15 cellular contexts compared by ENCODE assay signal in the genomic region with DNA sequence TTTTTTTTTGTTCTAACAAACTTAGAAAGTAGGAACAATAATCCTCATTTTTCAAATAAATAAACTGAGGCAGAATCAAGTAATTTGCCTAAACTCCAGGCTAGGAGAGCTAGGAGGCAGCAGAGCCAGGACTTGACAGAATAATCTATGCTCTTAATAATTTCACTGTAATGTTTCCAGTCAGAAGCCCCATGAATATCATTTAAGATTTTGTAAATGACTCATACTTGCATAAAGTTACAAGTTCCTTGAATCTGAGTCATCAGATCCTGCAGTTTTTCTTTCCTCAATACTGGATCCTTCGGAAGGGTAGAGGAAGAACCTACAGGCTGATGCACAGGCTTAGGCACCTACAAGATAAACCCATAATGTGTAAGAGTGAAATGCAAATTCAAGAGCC. TPM values are rescaled to one million over a fixed set of nuclear protein-coding genes. Genes with fewer than 3 reads are reported as not detected.
DNase-seq lines count a peak whose midpoint lies in the region; ATAC-seq, FAIRE-seq and TF ChIP-seq lines count a peak whose summit lies in the region.
"Had no signal": no experiment of that assay in that cellular context is flagged by ENCODE, and none has a peak within 500 bp of the region (broad histone marks: within the 10 kb centered on the region; RNA-seq: fewer than 3 reads in every experiment).

No MANE protein-coding gene starts in this region.

- H3K36me3 ChIP-seq in HEK293 (ENCODE audit: control insufficient read depth in 2 of 2, insufficient read depth in 1 of 2, low read length in 2 of 2) (peaks cover 13 to 65% of the 10 kb centered on the region in 2 experiments), HepG2 (replicated peaks in 1 of 2; ENCODE audit: control insufficient read depth in 1 of 2, insufficient read depth in 2 of 2, low read length in 2 of 2) (peaks cover 14 to 43% of the 10 kb centered on the region in 2 experiments)

- no peak for TF ChIP-seq RAD21 in HepG2 (CRISPR knock-in tag; IDR thresholded peaks at IDR 0.05)

- no peak overlapping the region for H3K9ac ChIP-seq in HepG2 (ENCODE audit: insufficient read depth, low read depth, low read length)
- H3K9ac ChIP-seq: parathyroid adenoma had no signal

- H3K4me1 ChIP-seq in HEK293 (ENCODE audit: control insufficient read depth, insufficient read depth, low read length) (no peaks in the 10 kb centered on the region), foreskin keratinocyte (peaks cover 9% of the 10 kb centered on the region), HepG2 (ENCODE audit: insufficient read depth, low read length) (peaks cover 22% of the 10 kb centered on the region)
- H3K4me1 ChIP-seq: parathyroid adenoma, testis had no signal

- peak; percentile 98 for ATAC-seq in foreskin keratinocyte
- no peak for ATAC-seq in GM18511 (IDR thresholded peaks at IDR 0.05; ENCODE audit: unreplicated experiment)
- no peak for ATAC-seq in HepG2
- ATAC-seq: left lobe of liver had no signal

- no peak for FAIRE-seq in HepG2 (lab: Jason Lieb, UNC)

- 92% methylated on average over 1 of the region's 1 CpG for WGBS in HepG2 (ENCODE audit: low lambda C conversion rate)

- H3K27ac ChIP-seq in HEK293 (ENCODE audit: extremely low read depth, low read depth, low read length) (no peak overlapping the region), foreskin keratinocyte (no peak overlapping the region), HepG2 (ENCODE audit: extremely low read length, insufficient read depth, low read length) (no peak overlapping the region)
- H3K27ac ChIP-seq: parathyroid adenoma, testis had no signal

- H4K20me1 ChIP-seq in HepG2 (ENCODE audit: insufficient read depth, low read length): no peaks in the 10 kb centered on the region

- H3K79me2 ChIP-seq in HepG2 (ENCODE audit: insufficient read depth, low read length): peaks cover 2% of the 10 kb centered on the region
- H3K79me2 ChIP-seq: parathyroid adenoma had no signal

- TF ChIP-seq CTCF in HEK293 (tag by site-specific recombination; IDR thresholded peaks at IDR 0.05) (no peak), foreskin keratinocyte (conservative IDR thresholded peaks at IDR 0.05) (peak; percentile 20), HepG2 (CRISPR knock-in tag; IDR thresholded peaks at IDR 0.05) (no peak)

- H3K27me3 ChIP-seq in foreskin keratinocyte: no peaks in the 10 kb centered on the region
- H3K27me3 ChIP-seq in HepG2 (ENCODE audit: control insufficient read depth in 1 of 2, insufficient read depth in 2 of 2, low read length in 2 of 2): no peaks in the 10 kb centered on the region; a peak in 1 of 5 replicates
- H3K27me3 ChIP-seq: testis had no signal

- CTCF ChIA-PET in HEK293 (lab: Yijun Ruan, JAX): interaction anchor here (1.0 kb wide), 1 partner anchor 21 kb away, joined by 3 read pairs; no protein-coding TSS in a partner anchor
- CTCF ChIA-PET in HepG2 (lab: Yijun Ruan, JAX; ENCODE audit: low intra/inter-chr PET ratio, low total read pairs): no interaction called here

- in situ Hi-C loops in HepG2 (cut with HindIII; ENCODE audit: extremely low pct_ligation_motif_present, low pct_unique_long_range_greater_than_20kb): no loop called here

- TF ChIP-seq EP300 in HepG2 (IDR thresholded peaks at IDR 0.05; ENCODE audit: low read depth in 2 of 2, low read length in 2 of 2) (no peak), HepG2 (CRISPR knock-in tag; IDR thresholded peaks at IDR 0.05; ENCODE audit: borderline replicate concordance) (no peak)

- no peaks in the 10 kb centered on the region for H3K9me3 ChIP-seq in HEK293 (ENCODE audit: control insufficient read depth, insufficient read depth, low read depth, low read length)
- no peaks in the 10 kb centered on the region for H3K9me3 ChIP-seq in HepG2 (ENCODE audit: low read length)
- H3K9me3 ChIP-seq: testis had no signal

- H3K4me2 ChIP-seq in HepG2 (ENCODE audit: low read depth, low read length): no peak overlapping the region

- intact Hi-C loops in HepG2 (cut with micrococcal nuclease; ENCODE audit: unreplicated experiment): no loop called here

- POLR2A ChIA-PET in HEK293 (lab: Yijun Ruan, JAX) (interaction anchor here (0.6 kb wide), 1 partner anchor 70 kb away, joined by 3 read pairs; no protein-coding TSS in a partner anchor), HepG2 (lab: Yijun Ruan, JAX) (no interaction called here)

- BruUV-seq in HepG2 (replicated peaks; lab: Mats Ljungman, UMichigan): no TSS peak

- TF ChIP-seq POLR2A in HepG2 (IDR thresholded peaks at IDR 0.05; ENCODE audit: insufficient read depth in 1 of 2, low read depth in 2 of 2, low read length in 2 of 2): no peak

- DNase-seq in 8988T (peak; percentile 42), amniotic epithelial cell (ENCODE audit: low read depth) (peak; percentile 82), foreskin keratinocyte (peak; percentile 41 to 72), HepG2 (ENCODE audit: low spot score) (no peak), retina (no peak)
- no peak for DNase-seq in effector CD8-positive, alpha-beta T cell (lab: John Stamatoyannopoulos, UW)
- DNase-seq: activated CD4-positive, alpha-beta T cell treated with anti-CD3 and anti-CD28 coated beads, Interleukin-2, amount 10 ng/mL, durations not matched to agents 24 days and 14 days; activated naive CD4-positive, alpha-beta T cell treated with anti-CD3 and anti-CD28 coated beads for 36 hours; KBM-7; NCI-H446; testis had no signal

- no peak overlapping the region for H2AFZ ChIP-seq in HepG2 (ENCODE audit: low read length)
- H2AFZ ChIP-seq: parathyroid adenoma had no signal

- H3K4me3 ChIP-seq in HEK293 (ENCODE audit: low read depth, low read length) (no peak overlapping the region), HepG2 (replicated peaks in 1 of 3; ENCODE audit: insufficient read depth in 1 of 3, low read depth in 2 of 3, low read length in 3 of 3) (no peak overlapping the region)
- H3K4me3 ChIP-seq: testis had no signal

TF ChIP-seq in HEK293, 187 proteins besides CTCF, POLR2A, EP300 and RAD21 (continues in another document):
- peak; percentile 31; the same call in 1 of the 2 replicates for TF ChIP-seq ZNF558 (tag by site-specific recombination; IDR thresholded peaks at IDR 0.05)
- peak; percentile 49; the same call in 1 of the 2 replicates for TF ChIP-seq ZNF660 (tag by site-specific recombination; IDR thresholded peaks at IDR 0.05)

TF ChIP-seq in HepG2, 621 proteins besides CTCF, POLR2A, EP300 and RAD21 (continues in another document):
- TF ChIP-seq NFATC3 (CRISPR knock-in tag; IDR thresholded peaks at IDR 0.05): no peak

RNA-seq across cellular contexts. Expression of gene CAPRIN2, which starts 29.0 kb away (rescaled TPM):
- 18.9 and 20.4 TPM in 2 replicates for total RNA-seq in foreskin keratinocyte
- 6.7 and 7.7 TPM in 2 replicates for polyA plus RNA-seq in foreskin keratinocyte
- total RNA-seq in HepG2 (2016; rRNA removed; fragmentation: Illumina TruSeq; extraction: Trizol): 12.0 and 21.7 TPM in 2 replicates
- 23.4 and 24.3 TPM in 2 replicates for total RNA-seq in HepG2 (2016; cell fraction: cytosol; rRNA removed; fragmentation: Illumina TruSeq; extraction: Trizol; ENCODE audit: low read depth)
- total RNA-seq in HepG2 (2016; cell fraction: insoluble cytoplasmic fraction; rRNA removed; fragmentation: Illumina TruSeq; extraction: Trizol): 14.1 and 22.8 TPM in 2 replicates
- 20.0 and 22.6 TPM in 2 replicates for total RNA-seq in HepG2 (2016; cell fraction: membrane; rRNA removed; fragmentation: Illumina TruSeq; extraction: Trizol)
- total RNA-seq in HepG2 (2016; cell fraction: nucleus; rRNA removed; fragmentation: Illumina TruSeq; extraction: Trizol): 43.3 and 48.9 TPM in 2 replicates
- polyA plus RNA-seq in HepG2 (2011; rRNA removed): 25.7 and 30.6 TPM in 2 replicates
- 4.9 and 5.5 TPM in 2 replicates for polyA plus RNA-seq in HepG2 (2011; cell fraction: cytosol; rRNA removed)
- polyA plus RNA-seq in HepG2 (2011; cell fraction: nucleus; rRNA removed): 102 and 115 TPM in 2 replicates
- 15.7 and 23.2 TPM in 2 replicates for polyA plus RNA-seq in HepG2 (2012)
- polyA plus RNA-seq in HepG2 (2016; cell fraction: cytosol; fragmentation: Illumina TruSeq; extraction: Trizol; ENCODE audit: low read depth): 1.3 and 1.7 TPM in 2 replicates
- 9.7 and 12.3 TPM in 2 replicates for polyA plus RNA-seq in HepG2 (2016; cell fraction: insoluble cytoplasmic fraction; fragmentation: Illumina TruSeq; extraction: Trizol; ENCODE audit: low read depth)
- 4.0 and 4.7 TPM in 2 replicates for polyA plus RNA-seq in HepG2 (2016; cell fraction: membrane; fragmentation: Illumina TruSeq; extraction: Trizol; ENCODE audit: low read depth)
- 105 and 125 TPM in 2 replicates for polyA plus RNA-seq in HepG2 (2016; cell fraction: nucleus; fragmentation: Illumina TruSeq; extraction: Trizol; ENCODE audit: insufficient read depth, low read depth)
- 7.2 and 8.3 TPM in 2 replicates for polyA minus RNA-seq in HepG2 (2011; rRNA and poly(A)+ RNA removed; ENCODE audit: low replicate concordance)
- 7.0 and 7.4 TPM in 2 replicates for polyA minus RNA-seq in HepG2 (2011; cell fraction: cytosol; rRNA and poly(A)+ RNA removed)
- 66.3 and 86.5 TPM in 2 replicates for polyA minus RNA-seq in HepG2 (2011; cell fraction: nucleus; rRNA and poly(A)+ RNA removed)

RNA-seq across cellular contexts. Expression of gene IPO8, which starts 30.1 kb away (rescaled TPM):
- total RNA-seq in foreskin keratinocyte (34.0 and 37.8 TPM in 2 replicates), HepG2 (2016; rRNA removed; fragmentation: Illumina TruSeq; extraction: Trizol) (21.8 and 40.0 TPM in 2 replicates)
- polyA plus RNA-seq in foreskin keratinocyte (8.4 and 9.1 TPM in 2 replicates), HepG2 (2011; rRNA removed) (6.3 and 8.7 TPM in 2 replicates)
- total RNA-seq in HepG2 (2016; cell fraction: cytosol; rRNA removed; fragmentation: Illumina TruSeq; extraction: Trizol; ENCODE audit: low read depth): 4.7 and 7.4 TPM in 2 replicates
- 20.2 and 39.7 TPM in 2 replicates for total RNA-seq in HepG2 (2016; cell fraction: insoluble cytoplasmic fraction; rRNA removed; fragmentation: Illumina TruSeq; extraction: Trizol)
- total RNA-seq in HepG2 (2016; cell fraction: membrane; rRNA removed; fragmentation: Illumina TruSeq; extraction: Trizol): 10.2 and 11.3 TPM in 2 replicates
- total RNA-seq in HepG2 (2016; cell fraction: nucleus; rRNA removed; fragmentation: Illumina TruSeq; extraction: Trizol): 30.0 and 34.6 TPM in 2 replicates
- 3.4 and 4.5 TPM in 2 replicates for polyA plus RNA-seq in HepG2 (2011; cell fraction: cytosol; rRNA removed)
- polyA plus RNA-seq in HepG2 (2011; cell fraction: nucleus; rRNA removed): 9.9 and 11.7 TPM in 2 replicates
- 14.6 and 19.0 TPM in 2 replicates for polyA plus RNA-seq in HepG2 (2012)
- 0.99 and 1.0 TPM in 2 replicates for polyA plus RNA-seq in HepG2 (2016; cell fraction: cytosol; fragmentation: Illumina TruSeq; extraction: Trizol; ENCODE audit: low read depth)
- polyA plus RNA-seq in HepG2 (2016; cell fraction: insoluble cytoplasmic fraction; fragmentation: Illumina TruSeq; extraction: Trizol; ENCODE audit: low read depth): 31.0 and 32.7 TPM in 2 replicates
- polyA plus RNA-seq in HepG2 (2016; cell fraction: membrane; fragmentation: Illumina TruSeq; extraction: Trizol; ENCODE audit: low read depth): 3.6 and 4.3 TPM in 2 replicates
- polyA plus RNA-seq in HepG2 (2016; cell fraction: nucleus; fragmentation: Illumina TruSeq; extraction: Trizol; ENCODE audit: insufficient read depth, low read depth): 27.7 and 32.1 TPM in 2 replicates
- polyA minus RNA-seq in HepG2 (2011; rRNA and poly(A)+ RNA removed; ENCODE audit: low replicate concordance): 10.1 and 36.3 TPM in 2 replicates
- 10.8 and 16.3 TPM in 2 replicates for polyA minus RNA-seq in HepG2 (2011; cell fraction: cytosol; rRNA and poly(A)+ RNA removed)
- polyA minus RNA-seq in HepG2 (2011; cell fraction: nucleus; rRNA and poly(A)+ RNA removed): 37.1 and 48.5 TPM in 2 replicates

Comparison
In these comparisons a context has a peak if more than half of its experiments do, and no peak if none do; other contexts are left out.
1. DNase-seq: peak in 8988T (single experiment), amniotic epithelial cell (single experiment) and foreskin keratinocyte (2 of 2); none in effector CD8-positive, alpha-beta T cell (single experiment), HepG2 (single experiment) and retina (single experiment).